ENCODE assay signal across 25 cellular contexts in genomic region chr1:31005617-31006166, GRCh38. TPM values are rescaled to one million over a fixed set of nuclear protein-coding genes. Genes with fewer than 3 reads are reported as not detected.
DNase-seq lines count a peak whose midpoint lies in the region; ATAC-seq and TF ChIP-seq lines count a peak whose summit lies in the region.
"Had no signal": no experiment of that assay in that cellular context is flagged by ENCODE, and none has a peak within 500 bp of the region (broad histone marks: within the 10 kb centered on the region; RNA-seq: fewer than 3 reads in every experiment).

No MANE protein-coding gene starts in this region.

- H3F3A ChIP-seq in smooth muscle cell (ENCODE audit: low read depth), result peaks cover 24% of the 10 kb centered on the region

- H3K4me1 ChIP-seq in smooth muscle cell (ENCODE audit: low read depth), result peaks cover 22% of the 10 kb centered on the region
- H3K4me1 ChIP-seq in lower lobe of right lung, result peaks cover 26% of the 10 kb centered on the region
- peaks cover 6% of the 10 kb centered on the region for H3K4me1 ChIP-seq in right cardiac atrium (ENCODE audit: control insufficient read depth, insufficient read depth, low read length)

- peaks cover 14% of the 10 kb centered on the region for H3K36me3 ChIP-seq in smooth muscle cell (ENCODE audit: low read depth)
- H3K36me3 ChIP-seq in lower lobe of right lung, result peaks cover 58% of the 10 kb centered on the region

- H3K27ac Mint-ChIP-seq in activated naive CD4-positive, alpha-beta T cell treated with anti-CD3 and anti-CD28 coated beads, Interleukin-2, amount 50 U/mL, for 24 hours, result peak overlapping the region; percentile 8
- no peak overlapping the region for H3K27ac Mint-ChIP-seq in activated naive CD4-positive, alpha-beta T cell treated with anti-CD3 and anti-CD28 coated beads, Interleukin-2, amount 50 U/mL, for 72 hours
- peak overlapping the region; percentile 58 for H3K27ac Mint-ChIP-seq in HFFc6
- peak overlapping the region; percentile 82 for H3K27ac Mint-ChIP-seq in endothelial cell (ENCODE audit: unreplicated experiment)
- H3K27ac Mint-ChIP-seq: activated CD4-positive, alpha-beta T cell treated with anti-CD3 and anti-CD28 coated beads, Interleukin-2, amount 10 ng/mL, durations not matched to agents 24 days and 14 days; B cell had no signal

- ATAC-seq in activated naive CD4-positive, alpha-beta T cell treated with anti-CD3 and anti-CD28 coated beads, Interleukin-2, amount 50 U/mL, for 72 hours, result no peak
- no peak for ATAC-seq in lower lobe of right lung
- ATAC-seq in right cardiac atrium, result no peak
- ATAC-seq: esophagus mucosa had no signal

- peaks cover 70% of the 10 kb centered on the region for H3K4me1 Mint-ChIP-seq in activated naive CD4-positive, alpha-beta T cell treated with anti-CD3 and anti-CD28 coated beads, Interleukin-2, amount 50 U/mL, for 24 hours
- H3K4me1 Mint-ChIP-seq in HFFc6 (ENCODE audit: low read depth) (peaks cover 69% of the 10 kb centered on the region), endothelial cell (ENCODE audit: unreplicated experiment) (peaks cover 19% of the 10 kb centered on the region)

- H3K9me3 Mint-ChIP-seq in activated naive CD4-positive, alpha-beta T cell treated with anti-CD3 and anti-CD28 coated beads, Interleukin-2, amount 50 U/mL, for 24 hours, result no peaks in the 10 kb centered on the region
- no peaks in the 10 kb centered on the region for H3K9me3 Mint-ChIP-seq in activated naive CD4-positive, alpha-beta T cell treated with anti-CD3 and anti-CD28 coated beads, Interleukin-2, amount 50 U/mL, for 72 hours
- H3K9me3 Mint-ChIP-seq in HFFc6 (no peaks in the 10 kb centered on the region), endothelial cell (ENCODE audit: unreplicated experiment) (no peaks in the 10 kb centered on the region)
- H3K9me3 Mint-ChIP-seq: activated CD4-positive, alpha-beta T cell treated with anti-CD3 and anti-CD28 coated beads, Interleukin-2, amount 10 ng/mL, durations not matched to agents 24 days and 14 days; IgD-negative memory B cell; neural crest cell had no signal

- intact Hi-C loops in lower lobe of right lung (cut with DNase I), result no loop called here
- intact Hi-C loops in right cardiac atrium (cut with DNase I), result no loop called here

- 78% methylated on average over 6 of the region's 6 CpGs for WGBS in smooth muscle cell (ENCODE audit: low lambda C conversion rate)
- WGBS in right cardiac atrium, result 79% methylated on average over 6 of the region's 6 CpGs

- peaks cover 100% of the 10 kb centered on the region for H4K20me1 ChIP-seq in smooth muscle cell (ENCODE audit: low read depth)

- H3K9ac ChIP-seq in smooth muscle cell (ENCODE audit: low read depth), result no peak overlapping the region
- H3K9ac ChIP-seq: parathyroid adenoma had no signal

- no peak for TF ChIP-seq CTCF in HFFc6 (IDR thresholded peaks at IDR 0.05)
- no peak for TF ChIP-seq CTCF in endothelial cell (IDR thresholded peaks at IDR 0.05; ENCODE audit: unreplicated experiment)
- TF ChIP-seq CTCF in smooth muscle cell (IDR thresholded peaks at IDR 0.05; ENCODE audit: borderline replicate concordance, insufficient read depth, poor library complexity, severe bottlenecking), result no peak
- no peak for TF ChIP-seq CTCF in lower lobe of right lung (IDR thresholded peaks at IDR 0.05)

- H3K9me3 ChIP-seq in smooth muscle cell (replicated peaks; ENCODE audit: low read depth) (no peaks in the 10 kb centered on the region), lower lobe of right lung (no peaks in the 10 kb centered on the region), right cardiac atrium (ENCODE audit: control insufficient read depth, low read length) (no peaks in the 10 kb centered on the region)
- H3K9me3 ChIP-seq: transverse colon had no signal

- H3K27me3 ChIP-seq in smooth muscle cell (ENCODE audit: low read depth) (no peaks in the 10 kb centered on the region), lower lobe of right lung (ENCODE audit: low read depth) (no peaks in the 10 kb centered on the region), right cardiac atrium (ENCODE audit: control insufficient read depth, insufficient read depth) (no peaks in the 10 kb centered on the region)
- H3K27me3 ChIP-seq: heart right ventricle, transverse colon had no signal

- H3K4me3 Mint-ChIP-seq in activated naive CD4-positive, alpha-beta T cell treated with anti-CD3 and anti-CD28 coated beads, Interleukin-2, amount 50 U/mL, for 24 hours, result no peak overlapping the region
- no peak overlapping the region; the same call in 1 of the 2 replicates for H3K4me3 Mint-ChIP-seq in HFFc6
- H3K4me3 Mint-ChIP-seq in endothelial cell (ENCODE audit: unreplicated experiment), result no peak overlapping the region
- H3K4me3 Mint-ChIP-seq: activated CD4-positive, alpha-beta T cell treated with anti-CD3 and anti-CD28 coated beads, Interleukin-2, amount 10 ng/mL, durations not matched to agents 24 days and 14 days; B cell; IgD-negative memory B cell; neural crest cell; T-helper 2 cell treated with Interferon-gamma antibody and Interleukin-4, amounts not matched to agents 5 μg/mL and 100 μg/mL, for 36 hours had no signal

- H3K36me3 Mint-ChIP-seq in activated naive CD4-positive, alpha-beta T cell treated with anti-CD3 and anti-CD28 coated beads, Interleukin-2, amount 50 U/mL, for 24 hours, result peaks cover 17% of the 10 kb centered on the region
- H3K36me3 Mint-ChIP-seq in activated naive CD4-positive, alpha-beta T cell treated with anti-CD3 and anti-CD28 coated beads, Interleukin-2, amount 50 U/mL, for 72 hours, result peaks cover 0 to 19% of the 10 kb centered on the region in 2 donors
- H3K36me3 Mint-ChIP-seq in HFFc6 (ENCODE audit: low read depth) (peaks cover 36% of the 10 kb centered on the region), endothelial cell (ENCODE audit: low read depth, unreplicated experiment) (peaks cover 17% of the 10 kb centered on the region)

- peak overlapping the region; percentile 92 for H3K27ac ChIP-seq in smooth muscle cell (ENCODE audit: low read depth)
- H3K27ac ChIP-seq in lower lobe of right lung, result no peak overlapping the region
- H3K27ac ChIP-seq in right cardiac atrium (ENCODE audit: low read length), result no peak overlapping the region
- H3K27ac ChIP-seq: parathyroid adenoma, PC-9, transverse colon had no signal

- DNase-seq in activated naive CD4-positive, alpha-beta T cell treated with anti-CD3 and anti-CD28 coated beads, Interleukin-2, amount 50 U/mL, for 72 hours (ENCODE audit: low spot score in 2 of 2), result no peak
- no peak for DNase-seq in HFFc6
- no peak for DNase-seq in endothelial cell (ENCODE audit: low spot score)
- no peak for DNase-seq in smooth muscle cell (lab: John Stamatoyannopoulos, UW; ENCODE audit: unreplicated experiment)
- DNase-seq in lower lobe of right lung, result no peak
- no peak for DNase-seq in right cardiac atrium
- no peak for DNase-seq in NCI-H1417 treated with DMSO at 0.1 percent for 48 hours (lab: John Stamatoyannopoulos, UW)
- DNase-seq: activated CD4-positive, alpha-beta T cell treated with anti-CD3 and anti-CD28 coated beads, Interleukin-2, amount 10 ng/mL, durations not matched to agents 24 days and 14 days; effector memory CD4-positive, alpha-beta T cell; foreskin fibroblast; heart right ventricle; mammary epithelial cell; NCI-H1092; NCI-H187; NCI-H524 treated with DMSO at 0.1 percent for 48 hours; PC-9; Right ventricle myocardium superior; transverse colon had no signal

- H3K27me3 Mint-ChIP-seq in activated naive CD4-positive, alpha-beta T cell treated with anti-CD3 and anti-CD28 coated beads, Interleukin-2, amount 50 U/mL, for 24 hours, result no peaks in the 10 kb centered on the region
- no peaks in the 10 kb centered on the region for H3K27me3 Mint-ChIP-seq in HFFc6 (ENCODE audit: insufficient read depth)
- no peaks in the 10 kb centered on the region for H3K27me3 Mint-ChIP-seq in endothelial cell (ENCODE audit: unreplicated experiment)
- H3K27me3 Mint-ChIP-seq: activated CD4-positive, alpha-beta T cell treated with anti-CD3 and anti-CD28 coated beads, Interleukin-2, amount 10 ng/mL, durations not matched to agents 24 days and 14 days; B cell; IgD-negative memory B cell had no signal

- H3K4me3 ChIP-seq in smooth muscle cell, result no peak overlapping the region
- no peak overlapping the region for H3K4me3 ChIP-seq in lower lobe of right lung
- H3K4me3 ChIP-seq in right cardiac atrium (ENCODE audit: low read length), result no peak overlapping the region
- H3K4me3 ChIP-seq: heart right ventricle, PC-9, transverse colon had no signal

- no peak overlapping the region for H2AFZ ChIP-seq in smooth muscle cell (ENCODE audit: low read depth)
- H2AFZ ChIP-seq: parathyroid adenoma, PC-9 had no signal

- no peak overlapping the region for H3K4me2 ChIP-seq in smooth muscle cell
- H3K4me2 ChIP-seq: PC-9 had no signal

- peaks cover 92% of the 10 kb centered on the region for H3K79me2 ChIP-seq in smooth muscle cell (ENCODE audit: low read depth)

RNA-seq across cellular contexts. Expression of gene PUM1, which starts 59.8 kb away (rescaled TPM):
- total RNA-seq in activated naive CD4-positive, alpha-beta T cell treated with anti-CD3 and anti-CD28 coated beads, Interleukin-2, amount 50 U/mL, for 72 hours, result 100 to 1,000 TPM; 107 to 118 TPM
- 10 to 100 TPM; 83.6 to 95.4 (median 90.8) TPM for total RNA-seq in HFFc6 (2021; fragmentation: NEBNext Ultra II Directional; extraction: Animal tissue kit (Norgen Biotek cat#: 25700))
- 135 TPM for total RNA-seq in endothelial cell (ENCODE audit: unreplicated experiment)
- 78.2 and 79.6 TPM in 2 replicates for total RNA-seq in smooth muscle cell
- 49.0 and 54.0 TPM in 2 replicates for polyA plus RNA-seq in smooth muscle cell
- 121 TPM for total RNA-seq in lower lobe of right lung
- 10 to 100 TPM; 76.5 to 77.2 (median 77.0) TPM for total RNA-seq in right cardiac atrium
- polyA plus RNA-seq in right cardiac atrium, result 21.2 TPM

Comparison
In these comparisons a context has a peak if more than half of its experiments do, and no peak if none do; other contexts are left out.
1. H3K27ac Mint-ChIP-seq: peak in activated naive CD4-positive, alpha-beta T cell treated with anti-CD3 and anti-CD28 coated beads, Interleukin-2, amount 50 U/mL, for 24 hours (single experiment), HFFc6 (single experiment) and endothelial cell (single experiment); none in activated naive CD4-positive, alpha-beta T cell treated with anti-CD3 and anti-CD28 coated beads, Interleukin-2, amount 50 U/mL, for 72 hours (0 of 2).